Comparison of ENCODE assay signal across 29 cellular contexts in the genomic region with DNA sequence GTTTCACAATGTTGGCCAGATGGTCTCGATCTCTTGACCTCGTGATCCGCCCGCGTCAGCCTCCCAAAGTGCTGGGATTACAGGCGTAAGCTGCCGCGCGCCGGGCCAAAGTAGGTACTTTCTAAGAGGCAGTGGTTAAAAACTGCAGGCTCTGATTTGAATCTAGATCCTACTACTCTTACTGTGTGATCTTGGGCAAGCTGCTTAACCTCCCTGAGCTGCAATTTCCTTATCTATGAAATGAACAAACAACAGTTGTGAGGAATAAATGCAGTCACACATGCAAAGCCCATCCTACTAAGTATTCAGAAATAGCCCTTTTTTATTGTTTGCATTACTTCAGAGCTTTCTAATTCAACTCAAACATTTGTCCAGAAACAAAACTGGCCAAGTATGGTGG. TPM values are rescaled to one million over a fixed set of nuclear protein-coding genes. Genes with fewer than 3 reads are reported as not detected.
"Had no signal": no experiment of that assay in that cellular context is flagged by ENCODE, and none has a peak within 500 bp of the region (broad histone marks: within the 10 kb centered on the region; RNA-seq: fewer than 3 reads in every experiment).

No MANE protein-coding gene starts in this region.

- H3K27ac ChIP-seq: ascending aorta, breast epithelium, cardiac muscle cell, colonic mucosa, epithelial cell of prostate had no signal

- H3K36me3 Mint-ChIP-seq: activated CD4-positive, alpha-beta memory T cell treated with anti-CD3 and anti-CD28 coated beads for 36 hours; activated CD8-positive, alpha-beta memory T cell treated with anti-CD3 and anti-CD28 coated beads, Interleukin-2, amount 10 ng/mL, durations not matched to agents 7 days and 5 days; activated naive CD4-positive, alpha-beta T cell treated with anti-CD3 and anti-CD28 coated beads, Interleukin-2, amount 10 ng/mL, durations not matched to agents 7 days and 5 days; activated naive CD4-positive, alpha-beta T cell treated with anti-CD3 and anti-CD28 coated beads, Interleukin-2, amount 50 U/mL, for 72 hours; activated naive CD8-positive, alpha-beta T cell treated with anti-CD3 and anti-CD28 coated beads, Interleukin-2, amount 10 ng/mL, durations not matched to agents 7 days and 5 days had no signal

- H3K27me3 ChIP-seq: ascending aorta, breast epithelium had no signal

- DNase-seq: activated CD4-positive, alpha-beta memory T cell treated with anti-CD3 and anti-CD28 coated beads for 36 hours; activated CD4-positive, alpha-beta T cell treated with anti-CD3 and anti-CD28 coated beads for 36 hours; activated CD4-positive, alpha-beta T cell treated with anti-CD3 and anti-CD28 coated beads, Interleukin-2, amount 10 ng/mL, durations not matched to agents 24 days and 14 days; activated CD4-positive, CD25-positive, alpha-beta regulatory T cell; activated CD4-positive, CD25-positive, alpha-beta regulatory T cell treated with anti-CD3 and anti-CD28 coated beads, Interleukin-2, amount 50 U/mL, for 72 hours; activated CD8-positive, alpha-beta memory T cell treated with anti-CD3 and anti-CD28 coated beads, Interleukin-2, amount 10 ng/mL, durations not matched to agents 7 days and 5 days; activated CD8-positive, alpha-beta memory T cell treated with anti-CD3 and anti-CD28 coated beads, Interleukin-2, amount 50 U/mL, for 4 hours; activated CD8-positive, alpha-beta T cell treated with anti-CD3 and anti-CD28 coated beads, Interleukin-2, amount 10 ng/mL, durations not matched to agents 7 days and 5 days; activated gamma-delta T cell; activated naive CD4-positive, alpha-beta T cell; activated naive CD4-positive, alpha-beta T cell treated with anti-CD3 and anti-CD28 coated beads, Interleukin-2, amount 10 ng/mL, durations not matched to agents 7 days and 5 days; activated naive CD8-positive, alpha-beta T cell treated with anti-CD3 and anti-CD28 coated beads, Interleukin-2, amount 10 ng/mL, durations not matched to agents 7 days and 5 days; activated T-cell treated with anti-CD3 and anti-CD28 coated beads, Interleukin-2, amount 50 U/mL, for 24 hours; activated T-cell treated with anti-CD3 and anti-CD28 coated beads, Interleukin-2, amount 50 U/mL, for 72 hours; central memory CD4-positive, alpha-beta T cell; cerebellar nuclear complex; colonic mucosa; effector CD8-positive, alpha-beta T cell; foreskin fibroblast; T-helper 2 cell had no signal

- H3K36me3 ChIP-seq: ascending aorta, breast epithelium, cardiac muscle cell, colonic mucosa had no signal

- ATAC-seq: activated CD4-positive, alpha-beta T cell treated with anti-CD3 and anti-CD28 coated beads for 36 hours; activated CD8-positive, alpha-beta memory T cell treated with anti-CD3 and anti-CD28 coated beads, Interleukin-2, amount 10 ng/mL, durations not matched to agents 7 days and 5 days; activated CD8-positive, alpha-beta T cell treated with anti-CD3 and anti-CD28 coated beads, Interleukin-2, amount 10 ng/mL, durations not matched to agents 7 days and 5 days; activated naive CD4-positive, alpha-beta T cell treated with anti-CD3 and anti-CD28 coated beads, Interleukin-2, amount 50 U/mL, for 72 hours; activated T-cell treated with anti-CD3 and anti-CD28 coated beads, Interleukin-2, amount 50 U/mL, for 72 hours had no signal

- H3K9me3 Mint-ChIP-seq: activated CD4-positive, alpha-beta memory T cell treated with anti-CD3 and anti-CD28 coated beads for 36 hours; activated CD4-positive, alpha-beta T cell treated with anti-CD3 and anti-CD28 coated beads, Interleukin-2, amount 10 ng/mL, durations not matched to agents 24 days and 14 days; activated naive CD4-positive, alpha-beta T cell treated with anti-CD3 and anti-CD28 coated beads, Interleukin-2, amount 10 ng/mL, durations not matched to agents 7 days and 5 days; activated naive CD4-positive, alpha-beta T cell treated with anti-CD3 and anti-CD28 coated beads, Interleukin-2, amount 50 U/mL, for 72 hours; activated naive CD8-positive, alpha-beta T cell treated with anti-CD3 and anti-CD28 coated beads, Interleukin-2, amount 10 ng/mL, durations not matched to agents 7 days and 5 days; activated T-cell treated with anti-CD3 and anti-CD28 coated beads, Interleukin-2, amount 50 U/mL, for 24 hours; activated T-cell treated with anti-CD3 and anti-CD28 coated beads, Interleukin-2, amount 50 U/mL, for 72 hours; brain had no signal

- H3K4me3 ChIP-seq: ascending aorta, breast epithelium, cardiac muscle cell, colonic mucosa had no signal

- H3K9me3 ChIP-seq: ascending aorta, breast epithelium, colonic mucosa had no signal

- FAIRE-seq: endometrium, endothelial cell of umbilical vein, frontal cortex had no signal

- H3K27ac Mint-ChIP-seq: activated CD4-positive, alpha-beta memory T cell treated with anti-CD3 and anti-CD28 coated beads for 36 hours; activated CD4-positive, alpha-beta T cell treated with anti-CD3 and anti-CD28 coated beads for 36 hours; activated CD4-positive, alpha-beta T cell treated with anti-CD3 and anti-CD28 coated beads, Interleukin-2, amount 10 ng/mL, durations not matched to agents 24 days and 14 days; activated CD8-positive, alpha-beta memory T cell treated with anti-CD3 and anti-CD28 coated beads, Interleukin-2, amount 10 ng/mL, durations not matched to agents 7 days and 5 days; activated CD8-positive, alpha-beta T cell treated with anti-CD3 and anti-CD28 coated beads, Interleukin-2, amount 10 ng/mL, durations not matched to agents 7 days and 5 days; activated naive CD4-positive, alpha-beta T cell treated with anti-CD3 and anti-CD28 coated beads, Interleukin-2, amount 10 ng/mL, durations not matched to agents 7 days and 5 days; activated naive CD4-positive, alpha-beta T cell treated with anti-CD3 and anti-CD28 coated beads, Interleukin-2, amount 50 U/mL, for 72 hours; activated naive CD8-positive, alpha-beta T cell treated with anti-CD3 and anti-CD28 coated beads, Interleukin-2, amount 10 ng/mL, durations not matched to agents 7 days and 5 days; activated T-cell treated with anti-CD3 and anti-CD28 coated beads, Interleukin-2, amount 50 U/mL, for 24 hours; activated T-cell treated with anti-CD3 and anti-CD28 coated beads, Interleukin-2, amount 50 U/mL, for 72 hours had no signal

- H3K4me3 Mint-ChIP-seq: activated CD4-positive, alpha-beta memory T cell treated with anti-CD3 and anti-CD28 coated beads for 36 hours; activated CD4-positive, alpha-beta T cell treated with anti-CD3 and anti-CD28 coated beads for 36 hours; activated CD4-positive, alpha-beta T cell treated with anti-CD3 and anti-CD28 coated beads, Interleukin-2, amount 10 ng/mL, durations not matched to agents 24 days and 14 days; activated CD8-positive, alpha-beta memory T cell treated with anti-CD3 and anti-CD28 coated beads, Interleukin-2, amount 10 ng/mL, durations not matched to agents 7 days and 5 days; activated CD8-positive, alpha-beta T cell treated with anti-CD3 and anti-CD28 coated beads, Interleukin-2, amount 10 ng/mL, durations not matched to agents 7 days and 5 days; activated naive CD4-positive, alpha-beta T cell treated with anti-CD3 and anti-CD28 coated beads, Interleukin-2, amount 10 ng/mL, durations not matched to agents 7 days and 5 days; activated naive CD8-positive, alpha-beta T cell treated with anti-CD3 and anti-CD28 coated beads, Interleukin-2, amount 10 ng/mL, durations not matched to agents 7 days and 5 days; activated T-cell treated with anti-CD3 and anti-CD28 coated beads, Interleukin-2, amount 50 U/mL, for 24 hours; activated T-cell treated with anti-CD3 and anti-CD28 coated beads, Interleukin-2, amount 50 U/mL, for 72 hours had no signal

RNA-seq across cellular contexts. Expression of gene FAXC, which starts 2.9 kb away (rescaled TPM):
- total RNA-seq: activated CD4-positive, alpha-beta memory T cell treated with anti-CD3 and anti-CD28 coated beads for 36 hours; activated CD4-positive, alpha-beta T cell treated with anti-CD3 and anti-CD28 coated beads, Interleukin-2, amount 10 ng/mL, durations not matched to agents 24 days and 14 days; activated CD8-positive, alpha-beta T cell treated with anti-CD3 and anti-CD28 coated beads, Interleukin-2, amount 10 ng/mL, durations not matched to agents 7 days and 5 days; activated naive CD4-positive, alpha-beta T cell treated with anti-CD3 and anti-CD28 coated beads, Interleukin-2, amount 50 U/mL, for 72 hours; activated naive CD8-positive, alpha-beta T cell treated with anti-CD3 and anti-CD28 coated beads, Interleukin-2, amount 10 ng/mL, durations not matched to agents 7 days and 5 days; activated T-cell treated with anti-CD3 and anti-CD28 coated beads, Interleukin-2, amount 50 U/mL, for 72 hours; ascending aorta had no signal
